Comparison of ENCODE assay signal across 26 cellular contexts in genomic region chrX:23387826-23388225, GRCh38. TPM values are rescaled to one million over a fixed set of nuclear protein-coding genes. Genes with fewer than 3 reads are reported as not detected.
"Had no signal": no experiment of that assay in that cellular context is flagged by ENCODE, and none has a peak within 500 bp of the region (broad histone marks: within the 10 kb centered on the region; RNA-seq: fewer than 3 reads in every experiment).

No MANE protein-coding gene starts in this region.

- DNase-seq: activated CD4-positive, alpha-beta T cell treated with anti-CD3 and anti-CD28 coated beads for 1 hour; activated CD4-positive, alpha-beta T cell treated with anti-CD3 and anti-CD28 coated beads, Interleukin-2, amount 50 U/mL, for 1 hour; activated CD8-positive, alpha-beta T cell treated with anti-CD3 and anti-CD28 coated beads, Interleukin-2, amount 10 ng/mL, durations not matched to agents 7 days and 5 days; activated gamma-delta T cell; activated naive CD4-positive, alpha-beta T cell treated with anti-CD3 and anti-CD28 coated beads, Interleukin-2, amount 50 U/mL, for 16 hours; central memory CD4-positive, alpha-beta T cell; effector memory CD4-positive, alpha-beta T cell; head of caudate nucleus; hypothalamus; left colon; naive B cell; occipital lobe; right lobe of liver; small intestine; stomach; WERI-Rb-1 had no signal

- H3K36me3 ChIP-seq: ascending aorta, right lobe of liver, stomach, suprapubic skin, tibial nerve, vagina, WERI-Rb-1 had no signal

- H3K4me1 ChIP-seq: ascending aorta, right lobe of liver, stomach, suprapubic skin, tibial nerve, vagina had no signal

- ATAC-seq: activated CD8-positive, alpha-beta T cell treated with anti-CD3 and anti-CD28 coated beads, Interleukin-2, amount 10 ng/mL, durations not matched to agents 7 days and 5 days; esophagus mucosa; left colon; right lobe of liver; stimulated activated memory B cell treated with anti-CD40 and anti-IgM and Interleukin-4, amounts not matched to agents 10 μg/mL and 1 μg/mL and 100 μg/mL, for 72 hours had no signal

- H3K27me3 ChIP-seq: ascending aorta, right lobe of liver, suprapubic skin, tibial nerve, vagina had no signal

- H3K9me3 ChIP-seq: ascending aorta, right lobe of liver, stomach, suprapubic skin, tibial nerve, vagina had no signal

- H3K4me3 ChIP-seq: ascending aorta, right lobe of liver, stomach, suprapubic skin, tibial nerve, vagina had no signal

- H3K27ac ChIP-seq: ascending aorta, right lobe of liver, stomach, suprapubic skin, tibial nerve, vagina, WERI-Rb-1 had no signal

RNA-seq across cellular contexts. Expression of gene PTCHD1, which starts 53.2 kb away (rescaled TPM):
- total RNA-seq: activated CD8-positive, alpha-beta T cell treated with anti-CD3 and anti-CD28 coated beads, Interleukin-2, amount 10 ng/mL, durations not matched to agents 7 days and 5 days; activated T-helper 1 cell treated with anti-CD3 and anti-CD28 coated beads, Interleukin-12 subunit alpha, Interleukin-12 subunit beta, Interleukin-2, Interleukin-4 antibody, amounts not matched to agents 30 ng/mL and 10 ng/mL and 1 ng/mL, durations not matched to agents 14 hours and 24 hours and 36 hours; dermis microvascular lymphatic vessel endothelial cell; endothelial cell of umbilical vein had no signal
- polyA plus RNA-seq: endothelial cell of umbilical vein, keratinocyte had no signal
